8 cellular contexts compared by ENCODE assay signal in genomic region chr18:49459404-49460171, GRCh38. TPM values are rescaled to one million over a fixed set of nuclear protein-coding genes. Genes with fewer than 3 reads are reported as not detected.
DNase-seq lines count a peak whose midpoint lies in the region; ATAC-seq and TF ChIP-seq lines count a peak whose summit lies in the region.

No MANE protein-coding gene starts in this region.

- H3K27ac ChIP-seq in HEK293 (ENCODE audit: extremely low read depth, low read depth, low read length) (peak overlapping the region; percentile 89), SJSA1 (no peak overlapping the region), subcutaneous abdominal adipose tissue (ENCODE audit: low read depth, low read length) (peak overlapping the region; percentile 96)

- no peaks in the 10 kb centered on the region for H3K27me3 ChIP-seq in SJSA1 (replicated peaks)
- H3K27me3 ChIP-seq in subcutaneous abdominal adipose tissue (ENCODE audit: control insufficient read depth in 5 of 5, insufficient read depth in 4 of 5, low read length in 5 of 5), result no peaks in the 10 kb centered on the region

- POLR2A ChIA-PET in HEK293 (lab: Yijun Ruan, JAX), result interaction anchor here (0.6 to 2.7 kb wide), 7 partner anchors 10 to 984 kb away, joined by 3 to 41 read pairs (median 3); partner anchors contain the start of gene C18orf32

- H3K4me3 ChIP-seq in HEK293 (ENCODE audit: low read depth, low read length) (peak overlapping the region; percentile 95), SJSA1 (peak overlapping the region; percentile 67), choroid plexus epithelial cell (ENCODE audit: low read depth, low read length) (peak overlapping the region; percentile 95), subcutaneous abdominal adipose tissue (ENCODE audit: low read depth in 1 of 5, low read length in 5 of 5) (peak overlapping the region; percentile 75 to 96 (median 93))

- peak overlapping the region; percentile 38 to 96 (median 95) for H3K9ac ChIP-seq in subcutaneous abdominal adipose tissue (ENCODE audit: low read length in 5 of 5)

- peaks cover 34% of the 10 kb centered on the region for H3K4me1 Mint-ChIP-seq in memory B cell

- peak overlapping the region; percentile 92 for H3K4me3 Mint-ChIP-seq in memory B cell

- H3K9me3 ChIP-seq in HEK293 (ENCODE audit: control insufficient read depth, insufficient read depth, low read depth, low read length) (no peaks in the 10 kb centered on the region), SJSA1 (replicated peaks) (no peaks in the 10 kb centered on the region), subcutaneous abdominal adipose tissue (ENCODE audit: control insufficient read depth in 5 of 5, low read length in 5 of 5) (no peaks in the 10 kb centered on the region)

- CTCF ChIA-PET in HEK293 (lab: Yijun Ruan, JAX), result interaction anchor here (0.6 to 1.6 kb wide), 9 partner anchors 9 to 1020 kb away, joined by 3 to 8 read pairs (median 3); no protein-coding TSS in a partner anchor

- DNase-seq in GM10266 (ENCODE audit: extremely low spot score) (peak; percentile 57), SJSA1 (ENCODE audit: low read depth in 1 of 2, low spot score in 2 of 2) (no peak), choroid plexus epithelial cell (ENCODE audit: low read depth) (peak; percentile 46), memory B cell (ENCODE audit: low spot score in 2 of 2) (no peak), foreskin melanocyte (no peak), NCI-H1048 (lab: John Stamatoyannopoulos, UW) (no peak)

- no peaks in the 10 kb centered on the region for H3K27me3 Mint-ChIP-seq in memory B cell

- H3K27ac Mint-ChIP-seq in memory B cell, result peak overlapping the region; percentile 62

- H3K4me1 ChIP-seq in HEK293 (ENCODE audit: control insufficient read depth, insufficient read depth, low read length) (no peaks in the 10 kb centered on the region), SJSA1 (replicated peaks) (peaks cover 6% of the 10 kb centered on the region; the same call in 1 of the 2 replicates), subcutaneous abdominal adipose tissue (ENCODE audit: control insufficient read depth in 5 of 5, insufficient read depth in 5 of 5, low read length in 5 of 5) (peaks cover 2 to 22% (median 22%) of the 10 kb centered on the region in 5 donors)

- peaks cover 8% of the 10 kb centered on the region for H3K36me3 Mint-ChIP-seq in memory B cell

- H3K36me3 ChIP-seq in HEK293 (ENCODE audit: control insufficient read depth in 2 of 2, insufficient read depth in 1 of 2, low read length in 2 of 2), result no peaks in the 10 kb centered on the region
- no peaks in the 10 kb centered on the region; the same call in 1 of the 2 replicates for H3K36me3 ChIP-seq in SJSA1
- H3K36me3 ChIP-seq in subcutaneous abdominal adipose tissue (ENCODE audit: control insufficient read depth in 5 of 5, insufficient read depth in 5 of 5, low read length in 5 of 5), result no peaks in the 10 kb centered on the region

- H3K9me3 Mint-ChIP-seq in memory B cell, result peaks cover 2% of the 10 kb centered on the region

- peak; percentile 7 for ATAC-seq in memory B cell (ENCODE audit: low read depth)

- TF ChIP-seq CTCF in GM10266 (IDR thresholded peaks at IDR 0.05; ENCODE audit: control insufficient read depth, insufficient read depth, low read depth, missing control alignments) (no peak), HEK293 (tag by site-specific recombination; IDR thresholded peaks at IDR 0.05) (no peak), choroid plexus epithelial cell (conservative IDR thresholded peaks at IDR 0.05; ENCODE audit: low read depth, low read length) (no peak)

TF ChIP-seq in HEK293, 187 proteins besides CTCF, POLR2A, EP300 and RAD21 (continues in another document):
- TF ChIP-seq ZNF211 (tag by site-specific recombination; IDR thresholded peaks at IDR 0.05; ENCODE audit: low read depth) (no peak), ZNF157 (tag by site-specific recombination; IDR thresholded peaks at IDR 0.05) (no peak), ZNF324 (tag by site-specific recombination; IDR thresholded peaks at IDR 0.05) (peak; percentile 20; the same call in 1 of the 2 replicates), KLF1 (tag by site-specific recombination; IDR thresholded peaks at IDR 0.05) (peak; percentile 40; the same call in 1 of the 2 replicates), ZNF366 (tag by site-specific recombination; conservative IDR thresholded peaks at IDR 0.05) (peak; percentile 73), ZBTB11 (tag by site-specific recombination; conservative IDR thresholded peaks at IDR 0.05; ENCODE audit: low read depth) (no peak), ZBTB17 (tag by site-specific recombination; IDR thresholded peaks at IDR 0.05) (peak; percentile 94), ZFP3 (tag by site-specific recombination; IDR thresholded peaks at IDR 0.05; ENCODE audit: low read depth) (no peak), ZNF776 (tag by site-specific recombination; IDR thresholded peaks at IDR 0.05; ENCODE audit: borderline replicate concordance) (no peak), ZNF398 (tag by site-specific recombination; IDR thresholded peaks at IDR 0.05) (peak; percentile 27; the same call in 1 of the 2 replicates), ZNF138 (tag by site-specific recombination; IDR thresholded peaks at IDR 0.05; ENCODE audit: borderline replicate concordance) (no peak), ZBTB8A (tag by site-specific recombination; IDR thresholded peaks at IDR 0.05) (no peak), ZIC2 (tag by site-specific recombination; IDR thresholded peaks at IDR 0.05) (no peak), SP3 (tag by site-specific recombination; IDR thresholded peaks at IDR 0.05) (peak; percentile 68), ZNF335 (tag by site-specific recombination; conservative IDR thresholded peaks at IDR 0.05) (peak; percentile 52), ZNF792 (tag by site-specific recombination; IDR thresholded peaks at IDR 0.05) (no peak), ZNF274 (IDR thresholded peaks at IDR 0.05; ENCODE audit: low read length) (no peak), ZNF274 (tag by site-specific recombination; IDR thresholded peaks at IDR 0.05; ENCODE audit: borderline replicate concordance) (no peak)

RNA-seq across cellular contexts. Expression of gene DYM, which starts 0.9 kb away (rescaled TPM):
- 30.5 and 60.2 TPM in 2 replicates for total RNA-seq in SJSA1 (2014; rRNA removed; shearing (Covaris generic))

RNA-seq across cellular contexts. Expression of gene C18orf32, which starts 27.4 kb away (rescaled TPM):
- 49.3 and 58.4 TPM in 2 replicates for total RNA-seq in SJSA1 (2014; rRNA removed; shearing (Covaris generic))

RNA-seq across cellular contexts. Expression of gene RPL17, which starts 32.7 kb away (rescaled TPM):
- 1,692 and 3,138 TPM in 2 replicates for total RNA-seq in SJSA1 (2014; rRNA removed; shearing (Covaris generic))

Comparison
In these comparisons a context has a peak if more than half of its experiments do, and no peak if none do; other contexts are left out.
1. DNase-seq: peak in GM10266 (single experiment) and choroid plexus epithelial cell (single experiment); none in SJSA1 (0 of 2), memory B cell (0 of 2), foreskin melanocyte (single experiment) and NCI-H1048 (single experiment).
2. Peak in every context shown above with its lines, with median percentiles within 50 percentile points of each other: H3K4me3 ChIP-seq.